Comparison of ENCODE assay signal across 9 cellular contexts in the genomic region with DNA sequence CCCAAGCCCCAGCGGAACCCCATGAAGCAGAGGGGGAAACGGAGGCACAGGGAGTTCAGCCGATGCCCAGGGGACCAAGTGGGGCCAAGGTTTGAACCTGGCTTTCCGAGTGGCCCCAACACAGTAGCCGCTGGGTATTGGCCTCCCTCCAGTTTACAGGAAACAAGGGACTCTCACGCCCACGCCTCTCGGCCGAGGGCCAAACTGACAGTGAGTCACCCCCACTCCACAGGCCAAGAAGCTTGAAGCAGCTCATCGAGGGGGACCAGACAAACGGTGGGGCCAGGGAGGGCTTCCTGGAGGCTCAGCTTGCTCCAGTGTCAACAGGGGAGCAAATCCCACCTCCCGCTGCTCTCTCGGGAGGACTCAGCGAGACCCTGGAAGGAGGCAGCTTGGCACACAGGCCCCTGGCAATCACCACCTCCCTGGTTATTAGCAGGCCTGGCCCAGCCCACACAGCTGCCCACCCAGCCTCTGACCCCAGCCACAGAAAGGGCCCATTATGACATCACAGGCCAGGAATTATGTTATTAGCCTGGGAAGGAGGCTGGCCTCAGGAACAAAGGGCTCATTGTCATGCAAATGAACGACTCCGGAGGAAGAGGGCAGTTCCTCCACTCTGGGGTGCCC. TPM values are rescaled to one million over a fixed set of nuclear protein-coding genes. Genes with fewer than 3 reads are reported as not detected.
A peak's percentile ranks its signal among the peaks of the same experiment; 100 is the strongest.
DNase-seq lines count a peak whose midpoint lies in the region; ATAC-seq and TF ChIP-seq lines count a peak whose summit lies in the region.
"Had no signal": no experiment of that assay in that cellular context is flagged by ENCODE, and none has a peak within 500 bp of the region (broad histone marks: within the 10 kb centered on the region; RNA-seq: fewer than 3 reads in every experiment).

No MANE protein-coding gene starts in this region.

- H3K27ac ChIP-seq in GM23338 (ENCODE audit: low read depth), result peak overlapping the region; percentile 96
- peak overlapping the region; percentile 24 to 75 for H3K27ac ChIP-seq in esophagus (ENCODE audit: low read depth in 2 of 2, low read length in 1 of 2)
- peak overlapping the region; percentile 97 for H3K27ac ChIP-seq in mesodermal cell (ENCODE audit: low read depth, low read length, severe bottlenecking)
- peak overlapping the region; percentile 69 for H3K27ac ChIP-seq in vagina

- H3K4me3 ChIP-seq in GM23338, result peak overlapping the region; percentile 23; the same call in 1 of the 2 replicates
- H3K4me3 ChIP-seq in esophagus (ENCODE audit: low read depth in 1 of 2, low read length in 2 of 2), result no peak overlapping the region
- H3K4me3 ChIP-seq in mesodermal cell (ENCODE audit: extremely low read depth, insufficient read depth, low read length, poor library complexity, severe bottlenecking), result no peak overlapping the region
- peak overlapping the region in 1 of 2 donors; percentile 5 for H3K4me3 ChIP-seq in vagina

- peaks cover 17% of the 10 kb centered on the region for H4K20me1 ChIP-seq in GM23338 (replicated peaks; ENCODE audit: insufficient read depth)

- peaks cover 66% of the 10 kb centered on the region for H3K4me1 Mint-ChIP-seq in GM23338
- no peaks in the 10 kb centered on the region for H3K4me1 Mint-ChIP-seq in activated T-helper 2 cell treated with anti-CD3 and anti-CD28 coated beads, Interferon-gamma antibody, Interleukin-2, Interleukin-4, amounts not matched to agents 10 μg/mL and 5 μg/mL and 100 μg/mL, durations not matched to agents 14 hours and 24 hours and 36 hours (ENCODE audit: low read depth)

- H3K9me3 ChIP-seq in esophagus (ENCODE audit: control insufficient read depth in 2 of 2, insufficient read depth in 1 of 2, low read depth in 1 of 2, low read length in 1 of 2), result no peaks in the 10 kb centered on the region
- H3K9me3 ChIP-seq in mesodermal cell (ENCODE audit: control insufficient read depth, low read length), result no peaks in the 10 kb centered on the region
- no peaks in the 10 kb centered on the region for H3K9me3 ChIP-seq in vagina

- peaks cover 7% of the 10 kb centered on the region for H3F3A ChIP-seq in GM23338 (replicated peaks; ENCODE audit: low read depth)

- no peak overlapping the region for H2AFZ ChIP-seq in GM23338

- no peak for TF ChIP-seq POLR2A in vagina (IDR thresholded peaks at IDR 0.05)

- H3K36me3 ChIP-seq in GM23338 (ENCODE audit: insufficient read depth) (no peaks in the 10 kb centered on the region), esophagus (ENCODE audit: control insufficient read depth in 2 of 2, insufficient read depth in 2 of 2, low read length in 1 of 2) (peaks cover 0 to 4% of the 10 kb centered on the region in 2 donors), mesodermal cell (ENCODE audit: control insufficient read depth, insufficient read depth, low read length) (peaks cover 19% of the 10 kb centered on the region), vagina (no peaks in the 10 kb centered on the region)

- intact Hi-C loops in vagina (cut with DNase I), result loop anchor here (5.0 kb wide), 1 partner anchor 245 kb away; no protein-coding TSS in a partner anchor
- intact Hi-C loops in activated T-helper 2 cell treated with anti-CD3 and anti-CD28 coated beads, Interferon-gamma antibody, Interleukin-2, Interleukin-4, amounts not matched to agents 10 μg/mL and 5 μg/mL and 100 μg/mL, durations not matched to agents 14 hours and 24 hours and 36 hours (cut with micrococcal nuclease), result no loop called here

- peaks cover 26% of the 10 kb centered on the region for H3K36me3 Mint-ChIP-seq in GM23338 (ENCODE audit: low read depth)
- no peaks in the 10 kb centered on the region for H3K36me3 Mint-ChIP-seq in activated T-helper 2 cell treated with anti-CD3 and anti-CD28 coated beads, Interferon-gamma antibody, Interleukin-2, Interleukin-4, amounts not matched to agents 10 μg/mL and 5 μg/mL and 100 μg/mL, durations not matched to agents 14 hours and 24 hours and 36 hours (ENCODE audit: low read depth)
- H3K36me3 Mint-ChIP-seq: IgD-negative memory B cell had no signal

- WGBS in esophagus, 2 donors, result 18 to 27% methylated on average over 16 of the region's 16 CpGs
- WGBS in mesodermal cell (ENCODE audit: insufficient coverage in 2 of 2), 2 experiments, result 47 to 48% methylated on average over 14 to 16 of the region's 16 CpGs

- peaks cover 14% of the 10 kb centered on the region for H3K27me3 Mint-ChIP-seq in GM23338 (ENCODE audit: insufficient read depth, low read depth, poor library complexity)
- no peaks in the 10 kb centered on the region for H3K27me3 Mint-ChIP-seq in activated T-helper 2 cell treated with anti-CD3 and anti-CD28 coated beads, Interferon-gamma antibody, Interleukin-2, Interleukin-4, amounts not matched to agents 10 μg/mL and 5 μg/mL and 100 μg/mL, durations not matched to agents 14 hours and 24 hours and 36 hours (ENCODE audit: low read depth)

- peak overlapping the region; percentile 60 for H3K4me2 ChIP-seq in GM23338

- H3K4me3 Mint-ChIP-seq in GM23338, result peak overlapping the region; percentile 48; the same call in 1 of the 3 replicates
- H3K4me3 Mint-ChIP-seq in activated T-helper 2 cell treated with anti-CD3 and anti-CD28 coated beads, Interferon-gamma antibody, Interleukin-2, Interleukin-4, amounts not matched to agents 10 μg/mL and 5 μg/mL and 100 μg/mL, durations not matched to agents 14 hours and 24 hours and 36 hours (ENCODE audit: low read depth), result no peak overlapping the region
- H3K4me3 Mint-ChIP-seq: IgD-negative memory B cell had no signal

- H3K79me2 ChIP-seq in GM23338 (replicated peaks; ENCODE audit: insufficient read depth), result peaks cover 97% of the 10 kb centered on the region

- H3K4me1 ChIP-seq in GM23338 (ENCODE audit: insufficient read depth) (peaks cover 36% of the 10 kb centered on the region), esophagus (ENCODE audit: control insufficient read depth in 2 of 2, insufficient read depth in 2 of 2, low read length in 1 of 2) (peaks cover 13 to 47% of the 10 kb centered on the region in 2 donors), mesodermal cell (ENCODE audit: control insufficient read depth, insufficient read depth, low read length, poor library complexity, severe bottlenecking) (peaks cover 43% of the 10 kb centered on the region), vagina (peaks cover 95% of the 10 kb centered on the region)

- H3K9me3 Mint-ChIP-seq in GM23338, result peaks cover 2% of the 10 kb centered on the region; the same call in 2 of the 3 replicates
- H3K9me3 Mint-ChIP-seq in activated T-helper 2 cell treated with anti-CD3 and anti-CD28 coated beads, Interferon-gamma antibody, Interleukin-2, Interleukin-4, amounts not matched to agents 10 μg/mL and 5 μg/mL and 100 μg/mL, durations not matched to agents 14 hours and 24 hours and 36 hours, result no peaks in the 10 kb centered on the region
- H3K9me3 Mint-ChIP-seq: IgD-negative memory B cell had no signal

- TF ChIP-seq CTCF in GM23338 (conservative IDR thresholded peaks at IDR 0.05; ENCODE audit: low read depth in 2 of 2) (no peak), vagina (IDR thresholded peaks at IDR 0.05) (no peak)

- H3K27me3 ChIP-seq in GM23338 (ENCODE audit: insufficient read depth) (no peaks in the 10 kb centered on the region), esophagus (ENCODE audit: control insufficient read depth in 1 of 2, insufficient read depth in 2 of 2, low read length in 2 of 2) (no peaks in the 10 kb centered on the region), vagina (no peaks in the 10 kb centered on the region)

- ATAC-seq in GM23338 (peak; percentile 69), HG03175 (IDR thresholded peaks at IDR 0.05; ENCODE audit: unreplicated experiment) (no peak), GM21737 (IDR thresholded peaks at IDR 0.05; ENCODE audit: unreplicated experiment) (no peak)

- DNase-seq in GM23338 (ENCODE audit: low spot score), result peak; percentile 98
- DNase-seq in RKO (ENCODE audit: low spot score), result peak; percentile 88
- DNase-seq in vagina (ENCODE audit: extremely low spot score in 2 of 2), result no peak
- no peak for DNase-seq in activated T-helper 2 cell treated with anti-CD3 and anti-CD28 coated beads, Interferon-gamma antibody, Interleukin-2, Interleukin-4, amounts not matched to agents 10 μg/mL and 5 μg/mL and 100 μg/mL, durations not matched to agents 14 hours and 24 hours and 36 hours (ENCODE audit: low spot score)

- H3K9me2 ChIP-seq in GM23338 (ENCODE audit: insufficient read depth), result no peaks in the 10 kb centered on the region

- H3K27ac Mint-ChIP-seq in GM23338, result peak overlapping the region; percentile 98
- no peak overlapping the region for H3K27ac Mint-ChIP-seq in activated T-helper 2 cell treated with anti-CD3 and anti-CD28 coated beads, Interferon-gamma antibody, Interleukin-2, Interleukin-4, amounts not matched to agents 10 μg/mL and 5 μg/mL and 100 μg/mL, durations not matched to agents 14 hours and 24 hours and 36 hours
- H3K27ac Mint-ChIP-seq: IgD-negative memory B cell had no signal

TF ChIP-seq in GM23338, 12 proteins besides CTCF, POLR2A, EP300 and RAD21:
- TF ChIP-seq CREB1 (CRISPR knock-in tag; IDR thresholded peaks at IDR 0.05; ENCODE audit: low read depth) (peak; percentile 83), EZH2 (IDR thresholded peaks at IDR 0.05; ENCODE audit: low read depth, unreplicated experiment) (no peak)

RNA-seq across cellular contexts. Expression of gene NCOR2, which starts 54.6 kb away (rescaled TPM):
- 180 and 190 TPM in 2 replicates for total RNA-seq in GM23338 (2014; rRNA removed; shearing (Covaris generic))
- polyA plus RNA-seq in GM23338 (2016; fragmentation: Nextera tagmentation; extraction: Ambion mirVana), result 69.6 and 76.5 TPM in 2 replicates
- polyA plus RNA-seq in esophagus, result 10 to 100 TPM; 22.9 to 48.1 TPM
- polyA plus RNA-seq in mesodermal cell (2013, experiment 1 of 2), result 156 TPM
- polyA plus RNA-seq in mesodermal cell (2013, experiment 2 of 2), result 115 TPM
- 120 TPM for total RNA-seq in vagina
- 109 and 119 TPM in 2 replicates for total RNA-seq in activated T-helper 2 cell treated with anti-CD3 and anti-CD28 coated beads, Interferon-gamma antibody, Interleukin-2, Interleukin-4, amounts not matched to agents 10 μg/mL and 5 μg/mL and 100 μg/mL, durations not matched to agents 14 hours and 24 hours and 36 hours

Comparison
In these comparisons a context has a peak if more than half of its experiments do, and no peak if none do; other contexts are left out.
1. DNase-seq: peak in GM23338 (single experiment) and RKO (single experiment); none in vagina (0 of 2) and activated T-helper 2 cell treated with anti-CD3 and anti-CD28 coated beads, Interferon-gamma antibody, Interleukin-2, Interleukin-4, amounts not matched to agents 10 μg/mL and 5 μg/mL and 100 μg/mL, durations not matched to agents 14 hours and 24 hours and 36 hours (single experiment).
2. Peak in every context shown above with its lines, with median percentiles within 50 percentile points of each other: H3K27ac ChIP-seq.